In the genomic region with DNA sequence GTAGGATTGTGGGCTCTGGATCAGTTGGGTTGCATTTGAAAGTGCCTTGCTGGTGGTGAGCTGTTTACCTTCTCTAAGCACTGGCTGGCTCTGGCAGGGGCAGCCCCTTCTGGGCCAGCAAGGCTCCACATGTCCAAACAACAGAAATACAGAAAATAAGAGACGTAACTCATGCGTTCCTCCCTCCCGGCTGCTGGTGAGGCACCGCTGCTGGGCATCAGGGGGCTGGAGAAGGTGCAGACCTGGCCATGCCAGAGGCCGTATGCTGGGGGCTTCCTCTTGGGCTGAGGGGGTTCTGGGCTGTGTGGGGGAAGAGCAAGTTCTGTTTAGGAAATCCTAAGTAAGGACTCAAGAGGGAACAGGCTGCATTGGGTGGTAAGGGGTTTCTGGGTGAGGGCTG, we compare ENCODE assay signal across 30 cellular contexts.
"Had no signal": no experiment of that assay in that cellular context is flagged by ENCODE, and none has a peak within 500 bp of the region (broad histone marks: within the 10 kb centered on the region; RNA-seq: fewer than 3 reads in every experiment).

No MANE protein-coding gene starts in this region.

- H3K4me1 Mint-ChIP-seq: activated CD4-positive, alpha-beta T cell treated with anti-CD3 and anti-CD28 coated beads for 36 hours; WTC11 had no signal

- H3K36me3 Mint-ChIP-seq: activated naive CD4-positive, alpha-beta T cell treated with anti-CD3 and anti-CD28 coated beads, Interleukin-2, amount 50 U/mL, for 72 hours; WTC11 had no signal

- H3K9me3 Mint-ChIP-seq: activated CD4-positive, alpha-beta T cell treated with anti-CD3 and anti-CD28 coated beads, Interleukin-2, amount 10 ng/mL, durations not matched to agents 7 days and 5 days; activated naive CD4-positive, alpha-beta T cell treated with anti-CD3 and anti-CD28 coated beads for 36 hours; activated naive CD4-positive, alpha-beta T cell treated with anti-CD3 and anti-CD28 coated beads, Interleukin-2, amount 50 U/mL, for 72 hours; activated T-cell treated with anti-CD3 and anti-CD28 coated beads, Interleukin-2, amount 50 U/mL, for 4 hours; activated T-helper 1 cell treated with anti-CD3 and anti-CD28 coated beads, Interleukin-12 subunit alpha, Interleukin-12 subunit beta, Interleukin-2, Interleukin-4 antibody, amounts not matched to agents 30 ng/mL and 10 ng/mL and 1 ng/mL, durations not matched to agents 14 hours and 24 hours and 36 hours had no signal

- H3K9me3 ChIP-seq: adrenal gland, body of pancreas, Peyer's patch had no signal

- DNase-seq: activated CD4-positive, alpha-beta T cell treated with anti-CD3 and anti-CD28 coated beads for 36 hours; activated CD4-positive, alpha-beta T cell treated with anti-CD3 and anti-CD28 coated beads, Interleukin-2, amount 10 ng/mL, durations not matched to agents 7 days and 5 days; activated CD4-positive, alpha-beta T cell treated with anti-CD3 and anti-CD28 coated beads, Interleukin-2, amount 50 U/mL, for 48 hours; activated CD8-positive, alpha-beta memory T cell treated with anti-CD3 and anti-CD28 coated beads, Interleukin-2, amount 50 U/mL, for 4 hours; activated gamma-delta T cell treated with Interleukin-2 at 50 U/mL for 16 hours; activated naive CD4-positive, alpha-beta T cell treated with anti-CD3 and anti-CD28 coated beads for 36 hours; activated T-cell treated with anti-CD3 and anti-CD28 coated beads for 4 hours; activated T-cell treated with anti-CD3 and anti-CD28 coated beads, Interleukin-2, amount 50 U/mL, for 4 hours; adrenal gland; body of pancreas; Karpas-422; KBM-7; NCI-H1105; NCI-H1417 treated with DMSO at 0.1 percent for 48 hours; NCI-H187 treated with DMSO at 0.1 percent for 48 hours; NCI-H2081 treated with DMSO at 0.1 percent for 48 hours; NCI-H226; NCI-H446 treated with DMSO at 0.1 percent for 48 hours; NCI-H524; NCI-H69; NCI-H82; RPMI8226; SIG-M5; T1000 had no signal

- H3K36me3 ChIP-seq: adrenal gland, breast epithelium, Peyer's patch had no signal

- ATAC-seq: activated CD4-positive, alpha-beta T cell treated with anti-CD3 and anti-CD28 coated beads for 36 hours; activated CD4-positive, CD25-positive, alpha-beta regulatory T cell treated with anti-CD3 and anti-CD28 coated beads, Interleukin-2, amount 50 U/mL, for 24 hours; activated naive CD4-positive, alpha-beta T cell treated with anti-CD3 and anti-CD28 coated beads, Interleukin-2, amount 50 U/mL, for 72 hours; activated T-cell treated with anti-CD3 and anti-CD28 coated beads, Interleukin-2, amount 50 U/mL, for 4 hours; body of pancreas; WTC11 had no signal

- H3K27ac Mint-ChIP-seq: activated CD4-positive, alpha-beta T cell treated with anti-CD3 and anti-CD28 coated beads for 36 hours; activated CD4-positive, alpha-beta T cell treated with anti-CD3 and anti-CD28 coated beads, Interleukin-2, amount 10 ng/mL, durations not matched to agents 7 days and 5 days; activated naive CD4-positive, alpha-beta T cell treated with anti-CD3 and anti-CD28 coated beads for 36 hours; activated T-helper 1 cell treated with anti-CD3 and anti-CD28 coated beads, Interleukin-12 subunit alpha, Interleukin-12 subunit beta, Interleukin-2, Interleukin-4 antibody, amounts not matched to agents 30 ng/mL and 10 ng/mL and 1 ng/mL, durations not matched to agents 14 hours and 24 hours and 36 hours; WTC11 had no signal

- H3K4me3 Mint-ChIP-seq: activated CD4-positive, alpha-beta T cell treated with anti-CD3 and anti-CD28 coated beads for 36 hours; activated CD4-positive, alpha-beta T cell treated with anti-CD3 and anti-CD28 coated beads, Interleukin-2, amount 10 ng/mL, durations not matched to agents 7 days and 5 days; activated naive CD4-positive, alpha-beta T cell treated with anti-CD3 and anti-CD28 coated beads for 36 hours; activated T-cell treated with anti-CD3 and anti-CD28 coated beads, Interleukin-2, amount 50 U/mL, for 4 hours; activated T-helper 1 cell treated with anti-CD3 and anti-CD28 coated beads, Interleukin-12 subunit alpha, Interleukin-12 subunit beta, Interleukin-2, Interleukin-4 antibody, amounts not matched to agents 30 ng/mL and 10 ng/mL and 1 ng/mL, durations not matched to agents 14 hours and 24 hours and 36 hours; WTC11 had no signal

- H3K4me3 ChIP-seq: adrenal gland, body of pancreas, breast epithelium, Peyer's patch had no signal

- H3K27me3 ChIP-seq: adrenal gland, Peyer's patch had no signal

- H3K4me1 ChIP-seq: breast epithelium, Peyer's patch had no signal

- H3K27ac ChIP-seq: adrenal gland, body of pancreas, breast epithelium, Peyer's patch had no signal
